ENCODE assay signal across 11 cellular contexts in the genomic region with DNA sequence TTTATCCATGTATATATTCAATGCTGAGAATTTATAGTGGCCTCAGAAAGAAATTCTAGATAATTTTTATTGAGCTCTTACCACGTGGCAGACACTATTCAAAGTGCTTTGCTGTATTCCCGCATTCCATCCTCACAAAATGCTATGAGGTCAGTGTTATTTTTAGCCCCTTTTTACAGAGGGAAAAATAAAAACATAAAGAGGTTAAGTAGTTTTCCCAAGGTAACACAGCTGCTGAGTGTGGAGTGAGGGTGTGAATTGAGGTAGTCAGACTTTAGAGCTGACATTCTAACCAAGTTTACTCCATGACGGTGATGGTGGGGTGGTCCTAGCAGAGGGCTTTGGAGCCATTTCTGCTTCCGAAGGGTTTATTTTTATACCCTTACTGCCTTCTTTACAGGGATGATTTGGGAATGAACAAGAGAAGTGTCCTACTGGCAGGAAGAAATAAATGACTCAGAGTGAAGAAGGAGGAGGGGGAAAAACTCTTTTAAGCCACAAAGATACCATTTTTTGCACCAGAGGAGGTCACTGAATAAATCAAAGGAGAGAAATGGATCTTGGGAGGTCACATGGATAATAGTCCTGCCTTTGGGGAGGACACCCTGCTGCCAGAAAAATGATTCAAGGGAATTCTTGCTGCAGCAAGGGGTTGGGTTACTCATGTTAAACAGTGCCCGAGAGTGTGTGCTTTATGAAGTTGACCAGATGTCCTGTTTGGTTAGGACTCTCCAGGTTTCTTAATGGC.
DNase-seq lines count a peak whose midpoint lies in the region; ATAC-seq and TF ChIP-seq lines count a peak whose summit lies in the region.
"Had no signal": no experiment of that assay in that cellular context is flagged by ENCODE, and none has a peak within 500 bp of the region (broad histone marks: within the 10 kb centered on the region; RNA-seq: fewer than 3 reads in every experiment).

No MANE protein-coding gene starts in this region.

- ATAC-seq in right cardiac atrium (peak; percentile 23 to 29), GM18870 (IDR thresholded peaks at IDR 0.05; ENCODE audit: unreplicated experiment) (no peak)

- H3K36me3 ChIP-seq in SJSA1 (no peaks in the 10 kb centered on the region), vagina (no peaks in the 10 kb centered on the region)

- H3K4me1 ChIP-seq in SJSA1 (replicated peaks) (peaks cover 25% of the 10 kb centered on the region), right cardiac atrium (ENCODE audit: control insufficient read depth, insufficient read depth, low read length) (peaks cover 5% of the 10 kb centered on the region), vagina (peaks cover 16% of the 10 kb centered on the region)

- H3K27me3 ChIP-seq in SJSA1 (replicated peaks), result no peaks in the 10 kb centered on the region
- no peaks in the 10 kb centered on the region for H3K27me3 ChIP-seq in right cardiac atrium (ENCODE audit: control insufficient read depth, insufficient read depth)
- H3K27me3 ChIP-seq in vagina, result no peaks in the 10 kb centered on the region

- H3K27ac ChIP-seq in SJSA1 (peak overlapping the region; percentile 75), right cardiac atrium (ENCODE audit: low read length) (no peak overlapping the region), vagina (no peak overlapping the region)

- no peak for TF ChIP-seq POLR2A in vagina (IDR thresholded peaks at IDR 0.05)

- H3K9me3 ChIP-seq in SJSA1 (replicated peaks) (no peaks in the 10 kb centered on the region), right cardiac atrium (ENCODE audit: control insufficient read depth, low read length) (no peaks in the 10 kb centered on the region), vagina (no peaks in the 10 kb centered on the region)
- H3K9me3 ChIP-seq: A549 had no signal

- intact Hi-C loops in right cardiac atrium (cut with DNase I), result no loop called here
- intact Hi-C loops in vagina (cut with DNase I), result no loop called here

- TF ChIP-seq CTCF in vagina (IDR thresholded peaks at IDR 0.05), result no peak

- peak in 2 of 3 experiments; percentile 6 to 45 for DNase-seq in NCI-H1417 (lab: John Stamatoyannopoulos, UW)
- no peak for DNase-seq in NCI-H1417 treated with DMSO at 0.1 percent for 48 hours (lab: John Stamatoyannopoulos, UW)
- peak in 1 of 2 experiments; percentile 84 for DNase-seq in SJSA1 (ENCODE audit: low read depth in 1 of 2, low spot score in 2 of 2)
- no peak for DNase-seq in right cardiac atrium
- peak; percentile 89 for DNase-seq in smooth muscle cell of the brain vasculature (ENCODE audit: low read depth, low spot score)
- DNase-seq in NCI-H1048 (lab: John Stamatoyannopoulos, UW), result no peak
- DNase-seq in vagina (ENCODE audit: extremely low spot score in 2 of 2), result no peak
- DNase-seq: foreskin melanocyte; stimulated activated CD4-positive, alpha-beta T cell treated with anti-CD3 and anti-CD28 coated beads, Interleukin-2, amount 100 ng/mL, for 48 hours had no signal

- 39% methylated on average over 5 of the region's 5 CpGs for WGBS in right cardiac atrium

- H3K4me3 ChIP-seq in SJSA1, result no peak overlapping the region
- no peak overlapping the region for H3K4me3 ChIP-seq in right cardiac atrium (ENCODE audit: low read length)
- no peak overlapping the region for H3K4me3 ChIP-seq in vagina
- H3K4me3 ChIP-seq: A549 had no signal

Comparison
In these comparisons a context has a peak if more than half of its experiments do, and no peak if none do; other contexts are left out.
1. DNase-seq: peak in NCI-H1417 (2 of 3) and smooth muscle cell of the brain vasculature (single experiment); none in NCI-H1417 treated with DMSO at 0.1 percent for 48 hours (single experiment), right cardiac atrium (0 of 3), NCI-H1048 (single experiment) and vagina (0 of 2).